In the genomic region with DNA sequence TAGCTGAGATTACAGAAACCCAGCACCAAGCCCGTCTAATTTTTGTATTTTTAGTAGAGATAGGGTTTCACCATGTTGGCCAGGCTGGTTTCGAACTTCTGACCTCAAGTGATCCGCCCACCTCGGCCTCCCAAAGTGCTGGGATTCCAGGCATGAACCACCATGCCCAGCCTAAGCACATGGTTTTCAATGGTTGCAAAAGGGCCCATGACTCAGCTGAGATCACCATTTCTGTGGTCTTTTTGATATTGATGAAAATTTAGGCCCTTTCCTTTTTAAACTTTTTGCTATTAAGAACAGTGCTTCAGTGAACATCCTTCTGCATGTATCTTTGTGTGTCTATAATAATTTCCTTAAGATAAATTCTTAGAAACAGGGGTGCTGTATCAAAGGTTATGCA, we compare ENCODE assay signal across 8 cellular contexts.
DNase-seq lines count a peak whose midpoint lies in the region; FAIRE-seq and TF ChIP-seq lines count a peak whose summit lies in the region.
"Not testable (repeated sequence)": the region's sequence is repeated elsewhere in the genome, so short reads cannot be mapped to it uniquely, and the experiment has no call there.

No MANE protein-coding gene starts in this region.

- not testable (repeated sequence) for H3K9me3 ChIP-seq in GM23248 (ENCODE audit: low read depth)

- H3K9ac ChIP-seq in GM23248: not testable (repeated sequence)

- H3F3A ChIP-seq in GM23248 (ENCODE audit: insufficient read depth): not testable (repeated sequence)

- H3K4me3 ChIP-seq in GM23248; bronchial epithelial cell (ENCODE audit: low read depth, low read length): not testable (repeated sequence)

- not testable (repeated sequence) for H4K20me1 ChIP-seq in GM23248 (ENCODE audit: insufficient read depth)

- not testable (repeated sequence) for H2AFZ ChIP-seq in GM23248

- H3K4me1 ChIP-seq in GM23248 (ENCODE audit: insufficient read depth): peaks cover 18% of the 10 kb centered on the region

- in situ Hi-C loops in GM23248 (cut with MboI): not testable (repeated sequence)

- not testable (repeated sequence) for H3K4me2 ChIP-seq in GM23248 (ENCODE audit: unreplicated experiment)

- 86% methylated on average over 4 of the region's 4 CpGs for WGBS in GM23248 (ENCODE audit: low coverage in 1 of 2, low lambda C conversion rate in 2 of 2, missing lambda C conversion rate in 2 of 2), 2 experiments

- not testable (repeated sequence) for H3K27me3 ChIP-seq in GM23248 (replicated peaks; ENCODE audit: insufficient read depth); bronchial epithelial cell (ENCODE audit: control insufficient read depth, insufficient read depth, low read length)

- not testable (repeated sequence) for TF ChIP-seq CTCF in bronchial epithelial cell (IDR thresholded peaks at IDR 0.05; ENCODE audit: insufficient read depth, low read length, severe bottlenecking)

- FAIRE-seq in bronchial epithelial cell (lab: Jason Lieb, UNC): not testable (repeated sequence)

- not testable (repeated sequence) for H3K79me2 ChIP-seq in GM23248 (ENCODE audit: insufficient read depth)

- not testable (repeated sequence) for H3K9me2 ChIP-seq in GM23248 (ENCODE audit: insufficient read depth)

- H3K27ac ChIP-seq in GM23248: not testable (repeated sequence)

- peak; percentile 32 for DNase-seq in AG20443 (ENCODE audit: low spot score)
- DNase-seq in GM23248: peak; percentile 42
- peak; percentile 40 for DNase-seq in NCI-H226
- DNase-seq in amniotic epithelial cell (ENCODE audit: low read depth): peak; percentile 38
- DNase-seq in bronchial epithelial cell (ENCODE audit: low read depth): peak; percentile 69
- peak; percentile 62 for DNase-seq in fibroblast of gingiva (ENCODE audit: low read depth)
- DNase-seq in iris pigment epithelial cell (ENCODE audit: low read depth): peak; percentile 68
- DNase-seq in stromal cell of bone marrow (ENCODE audit: low read depth): peak; percentile 51

- H3K36me3 ChIP-seq in GM23248 (ENCODE audit: low read depth); bronchial epithelial cell (ENCODE audit: control insufficient read depth, insufficient read depth, low read length): not testable (repeated sequence)
